In the genomic region with DNA sequence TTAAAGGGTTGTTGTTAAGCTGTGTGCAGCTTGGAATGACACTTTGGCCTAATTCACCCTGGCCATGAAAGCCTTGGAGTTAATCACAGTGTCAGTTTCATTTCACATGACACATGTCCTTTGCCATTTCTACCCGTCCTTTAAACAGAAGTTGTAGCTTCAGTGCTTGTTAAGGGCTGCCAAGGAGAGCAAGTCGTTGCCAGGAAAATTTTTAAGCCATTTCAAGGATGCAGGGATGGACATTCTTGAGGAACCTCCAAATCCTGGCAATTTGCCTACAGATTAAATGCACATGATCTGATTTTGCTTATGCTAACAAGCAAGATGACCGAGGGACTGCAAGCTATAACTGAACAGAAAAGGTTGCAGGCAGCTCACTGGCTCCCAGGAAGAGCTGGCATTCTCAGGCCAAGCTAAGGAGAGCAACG, we compare ENCODE assay signal across 1 cellular context.
TF ChIP-seq lines count a peak whose summit lies in the region.

No MANE protein-coding gene starts in this region.

TF ChIP-seq in neural cell, 6 proteins besides CTCF, POLR2A, EP300 and RAD21:
- TF ChIP-seq, protein P1, sequence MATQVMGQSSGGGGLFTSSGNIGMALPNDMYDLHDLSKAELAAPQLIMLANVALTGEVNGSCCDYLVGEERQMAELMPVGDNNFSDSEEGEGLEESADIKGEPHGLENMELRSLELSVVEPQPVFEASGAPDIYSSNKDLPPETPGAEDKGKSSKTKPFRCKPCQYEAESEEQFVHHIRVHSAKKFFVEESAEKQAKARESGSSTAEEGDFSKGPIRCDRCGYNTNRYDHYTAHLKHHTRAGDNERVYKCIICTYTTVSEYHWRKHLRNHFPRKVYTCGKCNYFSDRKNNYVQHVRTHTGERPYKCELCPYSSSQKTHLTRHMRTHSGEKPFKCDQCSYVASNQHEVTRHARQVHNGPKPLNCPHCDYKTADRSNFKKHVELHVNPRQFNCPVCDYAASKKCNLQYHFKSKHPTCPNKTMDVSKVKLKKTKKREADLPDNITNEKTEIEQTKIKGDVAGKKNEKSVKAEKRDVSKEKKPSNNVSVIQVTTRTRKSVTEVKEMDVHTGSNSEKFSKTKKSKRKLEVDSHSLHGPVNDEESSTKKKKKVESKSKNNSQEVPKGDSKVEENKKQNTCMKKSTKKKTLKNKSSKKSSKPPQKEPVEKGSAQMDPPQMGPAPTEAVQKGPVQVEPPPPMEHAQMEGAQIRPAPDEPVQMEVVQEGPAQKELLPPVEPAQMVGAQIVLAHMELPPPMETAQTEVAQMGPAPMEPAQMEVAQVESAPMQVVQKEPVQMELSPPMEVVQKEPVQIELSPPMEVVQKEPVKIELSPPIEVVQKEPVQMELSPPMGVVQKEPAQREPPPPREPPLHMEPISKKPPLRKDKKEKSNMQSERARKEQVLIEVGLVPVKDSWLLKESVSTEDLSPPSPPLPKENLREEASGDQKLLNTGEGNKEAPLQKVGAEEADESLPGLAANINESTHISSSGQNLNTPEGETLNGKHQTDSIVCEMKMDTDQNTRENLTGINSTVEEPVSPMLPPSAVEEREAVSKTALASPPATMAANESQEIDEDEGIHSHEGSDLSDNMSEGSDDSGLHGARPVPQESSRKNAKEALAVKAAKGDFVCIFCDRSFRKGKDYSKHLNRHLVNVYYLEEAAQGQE (IDR thresholded peaks at IDR 0.05; ENCODE audit: borderline replicate concordance) = no peak
- peak; percentile 43 for TF ChIP-seq POLR2AphosphoS5 (IDR thresholded peaks at IDR 0.05)
